In the genomic region with DNA sequence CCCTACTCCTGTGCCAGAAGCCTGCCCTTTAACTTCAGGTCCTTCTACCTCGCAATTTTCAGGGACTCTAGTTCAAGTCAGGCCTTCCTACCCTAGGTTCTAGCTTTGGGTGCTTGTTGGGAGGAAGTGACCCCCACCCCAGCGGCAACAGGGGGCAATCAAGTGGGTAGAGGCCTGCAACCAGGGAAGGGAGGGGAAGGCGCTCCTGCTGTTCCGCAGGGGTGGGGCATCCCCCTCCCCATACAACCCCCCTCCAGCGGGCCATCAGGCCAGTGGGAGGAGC, we compare ENCODE assay signal across 21 cellular contexts. TPM values are rescaled to one million over a fixed set of nuclear protein-coding genes. Genes with fewer than 3 reads are reported as not detected.
"Had no signal": no experiment of that assay in that cellular context is flagged by ENCODE, and none has a peak within 500 bp of the region (broad histone marks: within the 10 kb centered on the region; RNA-seq: fewer than 3 reads in every experiment).

No MANE protein-coding gene starts in this region.

- H3K36me3 ChIP-seq: brain microvascular endothelial cell, left ventricle myocardium inferior, prostate gland, stomach, thoracic aorta, upper lobe of right lung had no signal

- H3K4me1 ChIP-seq: prostate gland had no signal

- DNase-seq: activated CD4-positive, alpha-beta T cell treated with anti-CD3 and anti-CD28 coated beads, Interleukin-2, amount 10 ng/mL, durations not matched to agents 7 days and 5 days; activated CD4-positive, CD25-positive, alpha-beta regulatory T cell; activated naive CD4-positive, alpha-beta T cell; anterior cingulate cortex; brain microvascular endothelial cell; left ventricle myocardium inferior; mucosa of descending colon; naive thymus-derived CD4-positive, alpha-beta T cell; stomach had no signal

- H3K9me3 ChIP-seq: left ventricle myocardium inferior, mucosa of descending colon, prostate gland, stomach, thoracic aorta, upper lobe of right lung had no signal

- ATAC-seq: naive thymus-derived CD4-positive, alpha-beta T cell; upper lobe of right lung had no signal

- H3K9me3 Mint-ChIP-seq: activated CD4-positive, alpha-beta T cell treated with anti-CD3 and anti-CD28 coated beads, Interleukin-2, amount 10 ng/mL, durations not matched to agents 7 days and 5 days; activated T-helper 1 cell treated with anti-CD3 and anti-CD28 coated beads, Interleukin-12 subunit alpha, Interleukin-12 subunit beta, Interleukin-2, Interleukin-4 antibody, amounts not matched to agents 30 ng/mL and 10 ng/mL and 1 ng/mL, durations not matched to agents 14 hours and 24 hours and 36 hours; central memory CD8-positive, alpha-beta T cell had no signal

- H3K79me2 ChIP-seq: hepatocyte had no signal

- H3K27ac Mint-ChIP-seq: activated CD4-positive, alpha-beta T cell treated with anti-CD3 and anti-CD28 coated beads, Interleukin-2, amount 10 ng/mL, durations not matched to agents 7 days and 5 days; activated T-helper 1 cell treated with anti-CD3 and anti-CD28 coated beads, Interleukin-12 subunit alpha, Interleukin-12 subunit beta, Interleukin-2, Interleukin-4 antibody, amounts not matched to agents 30 ng/mL and 10 ng/mL and 1 ng/mL, durations not matched to agents 14 hours and 24 hours and 36 hours; naive thymus-derived CD4-positive, alpha-beta T cell had no signal

- H3K4me3 ChIP-seq: coronary artery, hepatocyte, mucosa of descending colon, prostate gland, upper lobe of right lung had no signal

- H3K27ac ChIP-seq: brain microvascular endothelial cell, coronary artery, hepatocyte, left ventricle myocardium inferior, prostate gland, stomach, thoracic aorta, upper lobe of right lung had no signal

- H3K4me1 Mint-ChIP-seq: central memory CD8-positive, alpha-beta T cell had no signal

- H3K4me3 Mint-ChIP-seq: activated CD4-positive, alpha-beta T cell treated with anti-CD3 and anti-CD28 coated beads, Interleukin-2, amount 10 ng/mL, durations not matched to agents 7 days and 5 days; activated T-helper 1 cell treated with anti-CD3 and anti-CD28 coated beads, Interleukin-12 subunit alpha, Interleukin-12 subunit beta, Interleukin-2, Interleukin-4 antibody, amounts not matched to agents 30 ng/mL and 10 ng/mL and 1 ng/mL, durations not matched to agents 14 hours and 24 hours and 36 hours; central memory CD8-positive, alpha-beta T cell had no signal

- H3K36me3 Mint-ChIP-seq: naive thymus-derived CD4-positive, alpha-beta T cell had no signal

- H2AFZ ChIP-seq: hepatocyte had no signal

RNA-seq across cellular contexts. Expression of a gene that starts 0.2 kb away (rescaled TPM):
- total RNA-seq: activated CD4-positive, alpha-beta T cell treated with anti-CD3 and anti-CD28 coated beads, Interleukin-2, amount 10 ng/mL, durations not matched to agents 7 days and 5 days; activated CD8-positive, alpha-beta memory T cell treated with anti-CD3 and anti-CD28 coated beads for 36 hours; activated T-helper 1 cell treated with anti-CD3 and anti-CD28 coated beads, Interleukin-12 subunit alpha, Interleukin-12 subunit beta, Interleukin-2, Interleukin-4 antibody, amounts not matched to agents 30 ng/mL and 10 ng/mL and 1 ng/mL, durations not matched to agents 14 hours and 24 hours and 36 hours; left ventricle myocardium inferior; naive thymus-derived CD4-positive, alpha-beta T cell; smooth muscle cell; T-helper 2 cell treated with Interferon-gamma antibody and Interleukin-4, amounts not matched to agents 100 ng/mL and 5 ng/mL, for 36 hours; upper lobe of right lung had no signal
- polyA plus RNA-seq: naive thymus-derived CD4-positive, alpha-beta T cell; smooth muscle cell had no signal

RNA-seq across cellular contexts. Expression of a gene that starts 42.2 kb away (rescaled TPM):
- total RNA-seq: activated CD4-positive, alpha-beta T cell treated with anti-CD3 and anti-CD28 coated beads, Interleukin-2, amount 10 ng/mL, durations not matched to agents 7 days and 5 days; activated CD8-positive, alpha-beta memory T cell treated with anti-CD3 and anti-CD28 coated beads for 36 hours; activated T-helper 1 cell treated with anti-CD3 and anti-CD28 coated beads, Interleukin-12 subunit alpha, Interleukin-12 subunit beta, Interleukin-2, Interleukin-4 antibody, amounts not matched to agents 30 ng/mL and 10 ng/mL and 1 ng/mL, durations not matched to agents 14 hours and 24 hours and 36 hours; esophagus mucosa; hepatocyte; kidney epithelial cell; left ventricle myocardium inferior; mucosa of descending colon; naive thymus-derived CD4-positive, alpha-beta T cell; smooth muscle cell; stomach; T-helper 2 cell treated with Interferon-gamma antibody and Interleukin-4, amounts not matched to agents 100 ng/mL and 5 ng/mL, for 36 hours; thoracic aorta; upper lobe of right lung had no signal
- polyA plus RNA-seq: hepatocyte; naive thymus-derived CD4-positive, alpha-beta T cell; stomach had no signal

RNA-seq across cellular contexts. Expression of a gene that starts 51.9 kb away (rescaled TPM):
- total RNA-seq: activated CD4-positive, alpha-beta T cell treated with anti-CD3 and anti-CD28 coated beads, Interleukin-2, amount 10 ng/mL, durations not matched to agents 7 days and 5 days; activated CD8-positive, alpha-beta memory T cell treated with anti-CD3 and anti-CD28 coated beads for 36 hours; naive thymus-derived CD4-positive, alpha-beta T cell had no signal
- polyA plus RNA-seq: naive thymus-derived CD4-positive, alpha-beta T cell had no signal
